Comparison of ENCODE assay signal across 8 cellular contexts in genomic region chr19:29672933-29673336, GRCh38. TPM values are rescaled to one million over a fixed set of nuclear protein-coding genes. Genes with fewer than 3 reads are reported as not detected.
DNase-seq lines count a peak whose midpoint lies in the region; ATAC-seq and TF ChIP-seq lines count a peak whose summit lies in the region.

No MANE protein-coding gene starts in this region.

- H3K36me3 ChIP-seq in DND-41 (ENCODE audit: insufficient read depth, low read length) (peaks cover 33% of the 10 kb centered on the region), parathyroid adenoma (ENCODE audit: control insufficient read depth, insufficient read depth, low read length) (no peaks in the 10 kb centered on the region), vagina (peaks cover 0 to 37% of the 10 kb centered on the region in 2 donors)

- H3K4me2 ChIP-seq in DND-41 (ENCODE audit: insufficient read depth, low read length) (peak overlapping the region; percentile 50), parathyroid adenoma (ENCODE audit: low read length) (no peak overlapping the region)

- H3K27me3 ChIP-seq in DND-41 (ENCODE audit: insufficient read depth, low read length, poor library complexity) (no peaks in the 10 kb centered on the region), parathyroid adenoma (ENCODE audit: control insufficient read depth, insufficient read depth, low read length) (no peaks in the 10 kb centered on the region), vagina (no peaks in the 10 kb centered on the region)

- H4K20me1 ChIP-seq in DND-41 (ENCODE audit: insufficient read depth, low read length): no peaks in the 10 kb centered on the region

- peak; percentile 88 for ATAC-seq in DND-41 (ENCODE audit: insufficient read depth, low read depth)
- peak; percentile 34 for ATAC-seq in HG02981 (IDR thresholded peaks at IDR 0.05; ENCODE audit: unreplicated experiment)

- H3K4me1 ChIP-seq in DND-41 (ENCODE audit: insufficient read depth, low read length) (peaks cover 45% of the 10 kb centered on the region), parathyroid adenoma (peaks cover 44% of the 10 kb centered on the region), vagina (peaks cover 88% of the 10 kb centered on the region)

- DNase-seq in DND-41 (peak; percentile 86), activated T-cell treated with anti-CD3 and anti-CD28 coated beads for 4 hours (peak; percentile 83), vagina (ENCODE audit: extremely low spot score in 2 of 2) (peak in 1 of 2 donors; percentile 83), NCI-H2227 treated with DMSO at 0.1 percent for 48 hours (lab: John Stamatoyannopoulos, UW) (no peak), DMS153 treated with DMSO at 0.1 percent for 48 hours (lab: John Stamatoyannopoulos, UW; ENCODE audit: unreplicated experiment) (no peak), AML-193 (lab: John Stamatoyannopoulos, UW) (no peak)

- TF ChIP-seq CTCF in DND-41 (IDR thresholded peaks at IDR 0.05; ENCODE audit: borderline replicate concordance, extremely low read depth, low read length, poor library complexity, severe bottlenecking): no peak
- TF ChIP-seq CTCF in parathyroid adenoma (IDR thresholded peaks at IDR 0.05): no peak
- TF ChIP-seq CTCF in vagina (IDR thresholded peaks at IDR 0.05): no peak

- H3K9ac ChIP-seq in DND-41 (ENCODE audit: low read depth, low read length): peak overlapping the region; percentile 42
- H3K9ac ChIP-seq in parathyroid adenoma: no peak overlapping the region

- intact Hi-C loops in vagina (cut with DNase I): no loop called here

- H3K9me3 ChIP-seq in DND-41 (ENCODE audit: insufficient read depth, low read length, severe bottlenecking) (no peaks in the 10 kb centered on the region), parathyroid adenoma (ENCODE audit: control insufficient read depth, low read length) (no peaks in the 10 kb centered on the region), vagina (no peaks in the 10 kb centered on the region)

- peak overlapping the region; percentile 86 for H3K27ac ChIP-seq in DND-41 (ENCODE audit: low read length)
- peak overlapping the region; percentile 87 for H3K27ac ChIP-seq in parathyroid adenoma
- H3K27ac ChIP-seq in vagina: peak overlapping the region; percentile 56

- H2AFZ ChIP-seq in DND-41 (ENCODE audit: low read depth, low read length) (peak overlapping the region; percentile 59), parathyroid adenoma (no peak overlapping the region)

- TF ChIP-seq POLR2A in vagina (IDR thresholded peaks at IDR 0.05): no peak

- peak overlapping the region in 1 of 2 experiments; percentile 25; a peak in 1 of 4 replicates for H3K4me3 ChIP-seq in DND-41 (ENCODE audit: low read depth in 1 of 2, low read length in 2 of 2)
- H3K4me3 ChIP-seq in parathyroid adenoma (ENCODE audit: low read depth, low read length): no peak overlapping the region
- peak overlapping the region in 1 of 2 donors; percentile 2 for H3K4me3 ChIP-seq in vagina

- H3K79me2 ChIP-seq in DND-41 (ENCODE audit: insufficient read depth, low read length) (peaks cover 30% of the 10 kb centered on the region), parathyroid adenoma (peaks cover 41% of the 10 kb centered on the region)

RNA-seq across cellular contexts. Expression of gene PLEKHF1, which starts 7.7 kb away (rescaled TPM):
- 37.1 TPM for total RNA-seq in vagina

RNA-seq across cellular contexts. Expression of gene C19orf12, which starts 42.1 kb away (rescaled TPM):
- total RNA-seq in vagina: 14.2 TPM

Comparison
In these comparisons a context has a peak if more than half of its experiments do, and no peak if none do; other contexts are left out.
1. DNase-seq: peak in DND-41 (single experiment) and activated T-cell treated with anti-CD3 and anti-CD28 coated beads for 4 hours (single experiment); none in NCI-H2227 treated with DMSO at 0.1 percent for 48 hours (single experiment), DMS153 treated with DMSO at 0.1 percent for 48 hours (single experiment) and AML-193 (0 of 2).
2. Peak in every context shown above with its lines, with median percentiles within 50 percentile points of each other: H3K27ac ChIP-seq.